Comparison of ENCODE assay signal across 1 cellular context in the genomic region with DNA sequence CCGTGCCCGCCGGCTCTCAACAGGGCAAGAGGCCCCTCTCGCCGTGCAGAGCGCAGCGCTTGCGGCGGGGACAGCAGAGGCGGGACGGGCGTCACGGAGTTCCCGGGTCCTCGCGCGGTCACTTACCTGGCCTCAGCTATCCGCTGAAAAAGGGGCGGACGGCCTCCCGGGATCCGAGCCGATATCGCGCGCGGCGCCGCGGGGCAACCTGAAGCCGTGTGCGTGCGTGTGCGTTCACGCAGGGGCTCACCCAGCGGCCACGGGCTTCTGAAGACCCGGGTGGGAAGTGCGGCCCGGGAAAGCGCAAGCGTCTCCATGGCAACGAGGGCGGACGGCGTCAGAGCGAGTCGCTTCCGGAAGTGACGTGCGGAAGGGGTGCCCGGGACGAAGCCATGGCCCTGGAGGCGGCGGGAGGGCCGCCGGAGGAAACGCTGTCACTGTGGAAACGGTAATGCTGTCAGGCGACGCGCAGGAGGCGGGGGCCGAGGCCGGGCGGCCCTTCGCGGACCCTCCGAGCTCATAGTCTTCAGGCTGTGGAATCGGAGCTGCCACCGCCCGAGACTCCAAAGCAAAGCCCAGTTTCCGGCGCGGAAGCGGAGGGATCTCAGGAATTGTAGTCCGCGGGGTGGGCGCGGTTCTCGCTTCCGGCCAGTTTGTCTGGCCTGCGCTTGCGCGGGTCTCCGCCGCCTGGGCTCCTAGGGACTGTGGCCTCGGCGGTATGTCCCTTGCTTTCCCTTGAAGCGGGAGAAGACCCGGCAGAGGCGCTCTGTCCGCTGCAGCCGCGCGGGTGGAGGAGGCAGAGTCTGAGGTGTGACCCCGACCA.
TF ChIP-seq lines count a peak whose summit lies in the region.

A gene (plus strand): TSS at position 365 of the 823 bp plus-strand sequence. CDS start 28 bp downstream, at position 393.

TF ChIP-seq in HepG2, 621 proteins besides CTCF, POLR2A, EP300 and RAD21 (continued from another document and continues in another):
- TF ChIP-seq, protein P1, sequence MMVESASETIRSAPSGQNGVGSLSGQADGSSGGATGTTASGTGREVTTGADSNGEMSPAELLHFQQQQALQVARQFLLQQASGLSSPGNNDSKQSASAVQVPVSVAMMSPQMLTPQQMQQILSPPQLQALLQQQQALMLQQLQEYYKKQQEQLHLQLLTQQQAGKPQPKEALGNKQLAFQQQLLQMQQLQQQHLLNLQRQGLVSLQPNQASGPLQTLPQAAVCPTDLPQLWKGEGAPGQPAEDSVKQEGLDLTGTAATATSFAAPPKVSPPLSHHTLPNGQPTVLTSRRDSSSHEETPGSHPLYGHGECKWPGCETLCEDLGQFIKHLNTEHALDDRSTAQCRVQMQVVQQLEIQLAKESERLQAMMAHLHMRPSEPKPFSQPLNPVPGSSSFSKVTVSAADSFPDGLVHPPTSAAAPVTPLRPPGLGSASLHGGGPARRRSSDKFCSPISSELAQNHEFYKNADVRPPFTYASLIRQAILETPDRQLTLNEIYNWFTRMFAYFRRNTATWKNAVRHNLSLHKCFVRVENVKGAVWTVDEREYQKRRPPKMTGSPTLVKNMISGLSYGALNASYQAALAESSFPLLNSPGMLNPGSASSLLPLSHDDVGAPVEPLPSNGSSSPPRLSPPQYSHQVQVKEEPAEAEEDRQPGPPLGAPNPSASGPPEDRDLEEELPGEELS (CRISPR knock-in tag; IDR thresholded peaks at IDR 0.05) = peak; percentile 57
- TF ChIP-seq, protein P2, sequence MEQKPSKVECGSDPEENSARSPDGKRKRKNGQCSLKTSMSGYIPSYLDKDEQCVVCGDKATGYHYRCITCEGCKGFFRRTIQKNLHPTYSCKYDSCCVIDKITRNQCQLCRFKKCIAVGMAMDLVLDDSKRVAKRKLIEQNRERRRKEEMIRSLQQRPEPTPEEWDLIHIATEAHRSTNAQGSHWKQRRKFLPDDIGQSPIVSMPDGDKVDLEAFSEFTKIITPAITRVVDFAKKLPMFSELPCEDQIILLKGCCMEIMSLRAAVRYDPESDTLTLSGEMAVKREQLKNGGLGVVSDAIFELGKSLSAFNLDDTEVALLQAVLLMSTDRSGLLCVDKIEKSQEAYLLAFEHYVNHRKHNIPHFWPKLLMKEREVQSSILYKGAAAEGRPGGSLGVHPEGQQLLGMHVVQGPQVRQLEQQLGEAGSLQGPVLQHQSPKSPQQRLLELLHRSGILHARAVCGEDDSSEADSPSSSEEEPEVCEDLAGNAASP (CRISPR knock-in tag; IDR thresholded peaks at IDR 0.05; ENCODE audit: borderline replicate concordance) = peak; percentile 46; the same call in 1 of the 2 replicates
- TF ChIP-seq NR1H2 (CRISPR knock-in tag; IDR thresholded peaks at IDR 0.05; ENCODE audit: borderline replicate concordance, low read depth) (no peak), AGO1 (IDR thresholded peaks at IDR 0.05; ENCODE audit: low read depth, low read length, poor library complexity, severe bottlenecking) (no peak), NCOR1 (IDR thresholded peaks at IDR 0.05; ENCODE audit: borderline replicate concordance, low read length) (no peak; the same call in 1 of the 2 replicates), ZNF326 (CRISPR knock-in tag; IDR thresholded peaks at IDR 0.05; ENCODE audit: borderline replicate concordance) (no peak), SAFB2 (CRISPR knock-in tag; IDR thresholded peaks at IDR 0.05; ENCODE audit: borderline replicate concordance, low read depth) (no peak), SOX5 (CRISPR knock-in tag; IDR thresholded peaks at IDR 0.05; ENCODE audit: borderline replicate concordance) (peak; percentile 43; the same call in 1 of the 2 replicates), ZFP36L2 (CRISPR knock-in tag; IDR thresholded peaks at IDR 0.05) (no peak; the same call in 1 of the 2 replicates), XRCC5 (optimal IDR thresholded peaks at IDR 0.05; ENCODE audit: low read length) (peak; percentile 48), ZNF350 (CRISPR knock-in tag; IDR thresholded peaks at IDR 0.05; ENCODE audit: borderline replicate concordance, low read depth) (peak; percentile 99), ZBTB38 (CRISPR knock-in tag; IDR thresholded peaks at IDR 0.05) (peak; percentile 77), ZFP36L1 (CRISPR knock-in tag; IDR thresholded peaks at IDR 0.05) (no peak), ZNF562 (CRISPR knock-in tag; IDR thresholded peaks at IDR 0.05; ENCODE audit: borderline replicate concordance) (no peak), KDM5A (IDR thresholded peaks at IDR 0.05; ENCODE audit: borderline replicate concordance, low read length) (peak; percentile 97), NFE2L2 (IDR thresholded peaks at IDR 0.05; ENCODE audit: low read length) (no peak), EEA1 (CRISPR knock-in tag; IDR thresholded peaks at IDR 0.05; ENCODE audit: borderline replicate concordance) (peak; percentile 31; the same call in 1 of the 2 replicates), ZNF713 (CRISPR knock-in tag; IDR thresholded peaks at IDR 0.05) (peak; percentile 83; the same call in 1 of the 2 replicates), TEAD2 (CRISPR knock-in tag; IDR thresholded peaks at IDR 0.05) (no peak), ZNF564 (CRISPR knock-in tag; IDR thresholded peaks at IDR 0.05) (peak; percentile 90), DNMT3B (CRISPR knock-in tag; conservative IDR thresholded peaks at IDR 0.05) (no peak), TMF1 (CRISPR knock-in tag; IDR thresholded peaks at IDR 0.05; ENCODE audit: low read depth) (peak; percentile 77), STAT5B (CRISPR knock-in tag; IDR thresholded peaks at IDR 0.05) (peak; percentile 40; the same call in 1 of the 2 replicates), ZBTB1 (CRISPR knock-in tag; IDR thresholded peaks at IDR 0.05; ENCODE audit: borderline replicate concordance) (0 out of 2 replicates have a peak, but pooled peaks have one; percentile 20), ZNF567 (CRISPR knock-in tag; IDR thresholded peaks at IDR 0.05; ENCODE audit: borderline replicate concordance) (peak; percentile 57; the same call in 1 of the 2 replicates), ZNF75D (CRISPR knock-in tag; IDR thresholded peaks at IDR 0.05; ENCODE audit: borderline replicate concordance) (no peak), HDAC2 (CRISPR knock-in tag; IDR thresholded peaks at IDR 0.05) (peak; percentile 78), PPARG (CRISPR knock-in tag; conservative IDR thresholded peaks at IDR 0.05) (0 out of 2 replicates have a peak, but pooled peaks have one; percentile 57), TAF1 (CRISPR knock-in tag; IDR thresholded peaks at IDR 0.05) (peak; percentile 84), ZZZ3 (CRISPR knock-in tag; IDR thresholded peaks at IDR 0.05; ENCODE audit: borderline replicate concordance) (peak; percentile 83)
- TF ChIP-seq, protein P3, sequence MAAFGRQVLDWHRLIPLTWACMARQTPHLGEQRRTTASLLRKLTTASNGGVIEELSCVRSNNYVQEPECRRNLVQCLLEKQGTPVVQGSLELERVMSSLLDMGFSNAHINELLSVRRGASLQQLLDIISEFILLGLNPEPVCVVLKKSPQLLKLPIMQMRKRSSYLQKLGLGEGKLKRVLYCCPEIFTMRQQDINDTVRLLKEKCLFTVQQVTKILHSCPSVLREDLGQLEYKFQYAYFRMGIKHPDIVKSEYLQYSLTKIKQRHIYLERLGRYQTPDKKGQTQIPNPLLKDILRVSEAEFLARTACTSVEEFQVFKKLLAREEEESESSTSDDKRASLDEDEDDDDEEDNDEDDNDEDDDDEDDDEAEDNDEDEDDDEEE (CRISPR knock-in tag; IDR thresholded peaks at IDR 0.05) = peak; percentile 89
- TF ChIP-seq, protein P4, sequence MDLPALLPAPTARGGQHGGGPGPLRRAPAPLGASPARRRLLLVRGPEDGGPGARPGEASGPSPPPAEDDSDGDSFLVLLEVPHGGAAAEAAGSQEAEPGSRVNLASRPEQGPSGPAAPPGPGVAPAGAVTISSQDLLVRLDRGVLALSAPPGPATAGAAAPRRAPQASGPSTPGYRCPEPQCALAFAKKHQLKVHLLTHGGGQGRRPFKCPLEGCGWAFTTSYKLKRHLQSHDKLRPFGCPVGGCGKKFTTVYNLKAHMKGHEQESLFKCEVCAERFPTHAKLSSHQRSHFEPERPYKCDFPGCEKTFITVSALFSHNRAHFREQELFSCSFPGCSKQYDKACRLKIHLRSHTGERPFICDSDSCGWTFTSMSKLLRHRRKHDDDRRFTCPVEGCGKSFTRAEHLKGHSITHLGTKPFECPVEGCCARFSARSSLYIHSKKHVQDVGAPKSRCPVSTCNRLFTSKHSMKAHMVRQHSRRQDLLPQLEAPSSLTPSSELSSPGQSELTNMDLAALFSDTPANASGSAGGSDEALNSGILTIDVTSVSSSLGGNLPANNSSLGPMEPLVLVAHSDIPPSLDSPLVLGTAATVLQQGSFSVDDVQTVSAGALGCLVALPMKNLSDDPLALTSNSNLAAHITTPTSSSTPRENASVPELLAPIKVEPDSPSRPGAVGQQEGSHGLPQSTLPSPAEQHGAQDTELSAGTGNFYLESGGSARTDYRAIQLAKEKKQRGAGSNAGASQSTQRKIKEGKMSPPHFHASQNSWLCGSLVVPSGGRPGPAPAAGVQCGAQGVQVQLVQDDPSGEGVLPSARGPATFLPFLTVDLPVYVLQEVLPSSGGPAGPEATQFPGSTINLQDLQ (CRISPR knock-in tag; IDR thresholded peaks at IDR 0.05) = peak; percentile 72; the same call in 1 of the 2 replicates
- TF ChIP-seq, protein P5, sequence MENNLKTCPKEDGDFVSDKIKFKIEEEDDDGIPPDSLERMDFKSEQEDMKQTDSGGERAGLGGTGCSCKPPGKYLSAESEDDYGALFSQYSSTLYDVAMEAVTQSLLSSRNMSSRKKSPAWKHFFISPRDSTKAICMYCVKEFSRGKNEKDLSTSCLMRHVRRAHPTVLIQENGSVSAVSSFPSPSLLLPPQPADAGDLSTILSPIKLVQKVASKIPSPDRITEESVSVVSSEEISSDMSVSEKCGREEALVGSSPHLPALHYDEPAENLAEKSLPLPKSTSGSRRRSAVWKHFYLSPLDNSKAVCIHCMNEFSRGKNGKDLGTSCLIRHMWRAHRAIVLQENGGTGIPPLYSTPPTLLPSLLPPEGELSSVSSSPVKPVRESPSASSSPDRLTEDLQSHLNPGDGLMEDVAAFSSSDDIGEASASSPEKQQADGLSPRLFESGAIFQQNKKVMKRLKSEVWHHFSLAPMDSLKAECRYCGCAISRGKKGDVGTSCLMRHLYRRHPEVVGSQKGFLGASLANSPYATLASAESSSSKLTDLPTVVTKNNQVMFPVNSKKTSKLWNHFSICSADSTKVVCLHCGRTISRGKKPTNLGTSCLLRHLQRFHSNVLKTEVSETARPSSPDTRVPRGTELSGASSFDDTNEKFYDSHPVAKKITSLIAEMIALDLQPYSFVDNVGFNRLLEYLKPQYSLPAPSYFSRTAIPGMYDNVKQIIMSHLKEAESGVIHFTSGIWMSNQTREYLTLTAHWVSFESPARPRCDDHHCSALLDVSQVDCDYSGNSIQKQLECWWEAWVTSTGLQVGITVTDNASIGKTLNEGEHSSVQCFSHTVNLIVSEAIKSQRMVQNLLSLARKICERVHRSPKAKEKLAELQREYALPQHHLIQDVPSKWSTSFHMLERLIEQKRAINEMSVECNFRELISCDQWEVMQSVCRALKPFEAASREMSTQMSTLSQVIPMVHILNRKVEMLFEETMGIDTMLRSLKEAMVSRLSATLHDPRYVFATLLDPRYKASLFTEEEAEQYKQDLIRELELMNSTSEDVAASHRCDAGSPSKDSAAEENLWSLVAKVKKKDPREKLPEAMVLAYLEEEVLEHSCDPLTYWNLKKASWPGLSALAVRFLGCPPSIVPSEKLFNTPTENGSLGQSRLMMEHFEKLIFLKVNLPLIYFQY (CRISPR knock-in tag; IDR thresholded peaks at IDR 0.05; ENCODE audit: borderline replicate concordance) = peak; percentile 72; the same call in 1 of the 2 replicates
- TF ChIP-seq, protein P6, sequence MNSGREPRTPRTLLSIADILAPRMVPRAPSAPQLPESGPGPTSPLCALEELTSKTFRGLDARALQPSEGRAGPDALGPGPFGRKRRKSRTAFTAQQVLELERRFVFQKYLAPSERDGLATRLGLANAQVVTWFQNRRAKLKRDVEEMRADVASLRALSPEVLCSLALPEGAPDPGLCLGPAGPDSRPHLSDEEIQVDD (CRISPR knock-in tag; IDR thresholded peaks at IDR 0.05; ENCODE audit: borderline replicate concordance) = 0 out of 2 replicates have a peak, but pooled peaks have one; percentile 74
- TF ChIP-seq, protein P7, sequence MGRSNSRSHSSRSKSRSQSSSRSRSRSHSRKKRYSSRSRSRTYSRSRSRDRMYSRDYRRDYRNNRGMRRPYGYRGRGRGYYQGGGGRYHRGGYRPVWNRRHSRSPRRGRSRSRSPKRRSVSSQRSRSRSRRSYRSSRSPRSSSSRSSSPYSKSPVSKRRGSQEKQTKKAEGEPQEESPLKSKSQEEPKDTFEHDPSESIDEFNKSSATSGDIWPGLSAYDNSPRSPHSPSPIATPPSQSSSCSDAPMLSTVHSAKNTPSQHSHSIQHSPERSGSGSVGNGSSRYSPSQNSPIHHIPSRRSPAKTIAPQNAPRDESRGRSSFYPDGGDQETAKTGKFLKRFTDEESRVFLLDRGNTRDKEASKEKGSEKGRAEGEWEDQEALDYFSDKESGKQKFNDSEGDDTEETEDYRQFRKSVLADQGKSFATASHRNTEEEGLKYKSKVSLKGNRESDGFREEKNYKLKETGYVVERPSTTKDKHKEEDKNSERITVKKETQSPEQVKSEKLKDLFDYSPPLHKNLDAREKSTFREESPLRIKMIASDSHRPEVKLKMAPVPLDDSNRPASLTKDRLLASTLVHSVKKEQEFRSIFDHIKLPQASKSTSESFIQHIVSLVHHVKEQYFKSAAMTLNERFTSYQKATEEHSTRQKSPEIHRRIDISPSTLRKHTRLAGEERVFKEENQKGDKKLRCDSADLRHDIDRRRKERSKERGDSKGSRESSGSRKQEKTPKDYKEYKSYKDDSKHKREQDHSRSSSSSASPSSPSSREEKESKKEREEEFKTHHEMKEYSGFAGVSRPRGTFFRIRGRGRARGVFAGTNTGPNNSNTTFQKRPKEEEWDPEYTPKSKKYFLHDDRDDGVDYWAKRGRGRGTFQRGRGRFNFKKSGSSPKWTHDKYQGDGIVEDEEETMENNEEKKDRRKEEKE (IDR thresholded peaks at IDR 0.05) = no peak
- TF ChIP-seq, protein P8, sequence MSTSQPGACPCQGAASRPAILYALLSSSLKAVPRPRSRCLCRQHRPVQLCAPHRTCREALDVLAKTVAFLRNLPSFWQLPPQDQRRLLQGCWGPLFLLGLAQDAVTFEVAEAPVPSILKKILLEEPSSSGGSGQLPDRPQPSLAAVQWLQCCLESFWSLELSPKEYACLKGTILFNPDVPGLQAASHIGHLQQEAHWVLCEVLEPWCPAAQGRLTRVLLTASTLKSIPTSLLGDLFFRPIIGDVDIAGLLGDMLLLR (CRISPR knock-in tag; IDR thresholded peaks at IDR 0.05) = peak; percentile 59
